Comparison of ENCODE assay signal across 20 cellular contexts in genomic region chr7:71538210-71538609, GRCh38.
"Had no signal": no experiment of that assay in that cellular context is flagged by ENCODE, and none has a peak within 500 bp of the region (broad histone marks: within the 10 kb centered on the region; RNA-seq: fewer than 3 reads in every experiment).

No MANE protein-coding gene starts in this region.

- DNase-seq: activated B cell treated with CpG ODN at 0.5 μM for 24 hours; activated CD4-positive, alpha-beta T cell treated with anti-CD3 and anti-CD28 coated beads for 1 hour; activated CD4-positive, alpha-beta T cell treated with anti-CD3 and anti-CD28 coated beads, Interleukin-2, amount 10 ng/mL, durations not matched to agents 24 days and 14 days; activated CD4-positive, alpha-beta T cell treated with anti-CD3 and anti-CD28 coated beads, Interleukin-2, amount 50 U/mL, for 48 hours; activated CD8-positive, alpha-beta memory T cell treated with anti-CD3 and anti-CD28 coated beads, Interleukin-2, amount 10 ng/mL, durations not matched to agents 7 days and 5 days; activated effector memory CD4-positive, alpha-beta T cell treated with anti-CD3 and anti-CD28 coated beads, Interleukin-2, amount 50 U/mL, for 16 hours; activated naive CD4-positive, alpha-beta T cell treated with Interleukin-2 at 50 U/mL for 16 hours; activated naive CD8-positive, alpha-beta T cell treated with anti-CD3 and anti-CD28 coated beads, Interleukin-2, amount 50 U/mL, for 24 hours; activated T-cell treated with anti-CD3 and anti-CD28 coated beads, Interleukin-2, amount 50 U/mL, for 24 hours; amniotic stem cell; body of pancreas; central memory CD4-positive, alpha-beta T cell; KG1; NCI-H1930; NCI-H345; NCI-H510A; NCI-H526 treated with DMSO at 0.1 percent for 48 hours; NCI-H82; SIG-M5 had no signal

- ATAC-seq: activated CD8-positive, alpha-beta memory T cell treated with anti-CD3 and anti-CD28 coated beads, Interleukin-2, amount 10 ng/mL, durations not matched to agents 7 days and 5 days; activated naive CD4-positive, alpha-beta T cell treated with anti-CD3 and anti-CD28 coated beads, Interleukin-2, amount 50 U/mL, for 72 hours; activated naive CD8-positive, alpha-beta T cell treated with anti-CD3 and anti-CD28 coated beads, Interleukin-2, amount 50 U/mL, for 24 hours; body of pancreas had no signal
